8 cellular contexts compared by ENCODE assay signal in the genomic region with DNA sequence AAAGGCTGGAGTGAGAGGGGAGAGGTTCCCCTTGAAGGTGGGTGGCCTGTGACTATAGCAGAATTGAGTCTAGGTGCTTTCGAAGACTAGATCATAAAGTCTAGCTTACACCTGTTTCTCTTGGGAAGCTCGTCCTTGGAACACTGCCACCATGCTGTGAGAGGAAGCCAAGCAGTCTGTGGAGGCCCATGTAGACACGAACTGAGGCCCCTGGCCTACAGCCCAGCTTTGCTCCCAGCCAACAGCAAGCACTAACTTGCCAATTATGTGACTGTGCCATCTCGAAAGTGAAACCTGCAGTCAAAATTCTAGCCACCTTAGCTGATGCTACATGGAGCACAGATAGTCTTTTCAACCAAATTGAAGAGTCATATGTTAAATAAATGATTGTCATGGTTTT.
DNase-seq lines count a peak whose midpoint lies in the region; ATAC-seq and TF ChIP-seq lines count a peak whose summit lies in the region.
"Had no signal": no experiment of that assay in that cellular context is flagged by ENCODE, and none has a peak within 500 bp of the region (broad histone marks: within the 10 kb centered on the region; RNA-seq: fewer than 3 reads in every experiment).

No MANE protein-coding gene starts in this region.

- no peak overlapping the region for H2AFZ ChIP-seq in GM23338

- H3K27me3 Mint-ChIP-seq in GM23338 (ENCODE audit: insufficient read depth, low read depth, poor library complexity): no peaks in the 10 kb centered on the region
- H3K27me3 Mint-ChIP-seq: T-cell had no signal

- peak; percentile 29 for TF ChIP-seq CTCF in GM13977 (IDR thresholded peaks at IDR 0.05; ENCODE audit: extremely low read depth, insufficient read depth, missing control alignments)
- peak; percentile 44 to 67 for TF ChIP-seq CTCF in GM23338 (conservative IDR thresholded peaks at IDR 0.05; ENCODE audit: low read depth in 2 of 2)
- TF ChIP-seq CTCF in liver (IDR thresholded peaks at IDR 0.05; ENCODE audit: low read depth, low read length, missing input control): peak; percentile 50

- no peak overlapping the region for H3K4me3 Mint-ChIP-seq in GM23338
- H3K4me3 Mint-ChIP-seq: T-cell had no signal

- H3K79me2 ChIP-seq in GM23338 (replicated peaks; ENCODE audit: insufficient read depth): no peaks in the 10 kb centered on the region

- H3K27ac Mint-ChIP-seq in GM23338: no peak overlapping the region
- H3K27ac Mint-ChIP-seq: T-cell had no signal

- H3K4me1 Mint-ChIP-seq in GM23338: no peaks in the 10 kb centered on the region
- H3K4me1 Mint-ChIP-seq: T-cell had no signal

- in situ Hi-C loops in GM13977 (cut with MboI; ENCODE audit: low pct_unique_long_range_greater_than_20kb, low sequenced_read_pairs, unreplicated experiment): no loop called here

- H3K27ac ChIP-seq in GM23338 (ENCODE audit: low read depth) (no peak overlapping the region), liver (ENCODE audit: low read depth in 1 of 2, low read length in 2 of 2) (peak overlapping the region; percentile 17 to 19)

- H3K27me3 ChIP-seq in GM23338 (ENCODE audit: insufficient read depth) (no peaks in the 10 kb centered on the region), MG63 (no peaks in the 10 kb centered on the region), liver (ENCODE audit: control insufficient read depth in 4 of 4, insufficient read depth in 4 of 4, low read length in 3 of 4) (no peaks in the 10 kb centered on the region)

- ATAC-seq in GM23338: peak; percentile 71

- 17% methylated on average over 4 of the region's 4 CpGs for WGBS in liver

- no peak overlapping the region for H3K4me2 ChIP-seq in GM23338

- H3K9ac ChIP-seq in liver (ENCODE audit: low read depth in 1 of 2, low read length in 2 of 2): no peak overlapping the region

- H3K36me3 Mint-ChIP-seq in GM23338 (ENCODE audit: low read depth): no peaks in the 10 kb centered on the region; the same call in 1 of the 3 replicates
- H3K36me3 Mint-ChIP-seq: T-cell had no signal

- H3K9me3 ChIP-seq in MG63 (no peaks in the 10 kb centered on the region), liver (ENCODE audit: control insufficient read depth in 4 of 4, low read length in 3 of 4) (no peaks in the 10 kb centered on the region)

- no peaks in the 10 kb centered on the region for H3F3A ChIP-seq in GM23338 (replicated peaks; ENCODE audit: low read depth)

- peaks cover 13% of the 10 kb centered on the region; the same call in 1 of the 2 replicates for H3K9me2 ChIP-seq in GM23338 (ENCODE audit: insufficient read depth)

- no peaks in the 10 kb centered on the region for H4K20me1 ChIP-seq in GM23338 (replicated peaks; ENCODE audit: insufficient read depth)

- no peak for DNase-seq in GM13977 (ENCODE audit: low spot score)
- DNase-seq in GM23338 (ENCODE audit: low spot score): peak; percentile 56
- peak; percentile 89 for DNase-seq in MG63
- DNase-seq in astrocyte of the hippocampus (ENCODE audit: low read depth, low spot score): peak; percentile 66
- no peak for DNase-seq in NCI-H2107 (lab: John Stamatoyannopoulos, UW)
- no peak for DNase-seq in NCI-H146 (lab: John Stamatoyannopoulos, UW)
- DNase-seq: T-cell had no signal

- H3K4me1 ChIP-seq in GM23338 (ENCODE audit: insufficient read depth) (no peaks in the 10 kb centered on the region), liver (ENCODE audit: control insufficient read depth in 4 of 4, insufficient read depth in 4 of 4, low read length in 3 of 4) (peaks cover 4 to 22% (median 10%) of the 10 kb centered on the region in 4 donors)

- no peaks in the 10 kb centered on the region for H3K36me3 ChIP-seq in GM23338 (ENCODE audit: insufficient read depth)
- no peaks in the 10 kb centered on the region for H3K36me3 ChIP-seq in MG63
- H3K36me3 ChIP-seq in liver (ENCODE audit: control insufficient read depth in 4 of 4, insufficient read depth in 3 of 4, low read depth in 1 of 4, low read length in 3 of 4): no peaks in the 10 kb centered on the region

- H3K4me3 ChIP-seq in GM23338 (no peak overlapping the region), MG63 (no peak overlapping the region), liver (ENCODE audit: low read depth in 1 of 3, low read length in 3 of 3) (no peak overlapping the region)

- peak; percentile 73 to 77 for TF ChIP-seq RAD21 in liver (IDR thresholded peaks at IDR 0.05)

- no peaks in the 10 kb centered on the region; the same call in 1 of the 3 replicates for H3K9me3 Mint-ChIP-seq in GM23338
- H3K9me3 Mint-ChIP-seq: T-cell had no signal

TF ChIP-seq in GM23338, 12 proteins besides CTCF, POLR2A, EP300 and RAD21:
- TF ChIP-seq JUNB (IDR thresholded peaks at IDR 0.05; ENCODE audit: unreplicated experiment): no peak
- TF ChIP-seq, protein P1, sequence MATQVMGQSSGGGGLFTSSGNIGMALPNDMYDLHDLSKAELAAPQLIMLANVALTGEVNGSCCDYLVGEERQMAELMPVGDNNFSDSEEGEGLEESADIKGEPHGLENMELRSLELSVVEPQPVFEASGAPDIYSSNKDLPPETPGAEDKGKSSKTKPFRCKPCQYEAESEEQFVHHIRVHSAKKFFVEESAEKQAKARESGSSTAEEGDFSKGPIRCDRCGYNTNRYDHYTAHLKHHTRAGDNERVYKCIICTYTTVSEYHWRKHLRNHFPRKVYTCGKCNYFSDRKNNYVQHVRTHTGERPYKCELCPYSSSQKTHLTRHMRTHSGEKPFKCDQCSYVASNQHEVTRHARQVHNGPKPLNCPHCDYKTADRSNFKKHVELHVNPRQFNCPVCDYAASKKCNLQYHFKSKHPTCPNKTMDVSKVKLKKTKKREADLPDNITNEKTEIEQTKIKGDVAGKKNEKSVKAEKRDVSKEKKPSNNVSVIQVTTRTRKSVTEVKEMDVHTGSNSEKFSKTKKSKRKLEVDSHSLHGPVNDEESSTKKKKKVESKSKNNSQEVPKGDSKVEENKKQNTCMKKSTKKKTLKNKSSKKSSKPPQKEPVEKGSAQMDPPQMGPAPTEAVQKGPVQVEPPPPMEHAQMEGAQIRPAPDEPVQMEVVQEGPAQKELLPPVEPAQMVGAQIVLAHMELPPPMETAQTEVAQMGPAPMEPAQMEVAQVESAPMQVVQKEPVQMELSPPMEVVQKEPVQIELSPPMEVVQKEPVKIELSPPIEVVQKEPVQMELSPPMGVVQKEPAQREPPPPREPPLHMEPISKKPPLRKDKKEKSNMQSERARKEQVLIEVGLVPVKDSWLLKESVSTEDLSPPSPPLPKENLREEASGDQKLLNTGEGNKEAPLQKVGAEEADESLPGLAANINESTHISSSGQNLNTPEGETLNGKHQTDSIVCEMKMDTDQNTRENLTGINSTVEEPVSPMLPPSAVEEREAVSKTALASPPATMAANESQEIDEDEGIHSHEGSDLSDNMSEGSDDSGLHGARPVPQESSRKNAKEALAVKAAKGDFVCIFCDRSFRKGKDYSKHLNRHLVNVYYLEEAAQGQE (IDR thresholded peaks at IDR 0.05; ENCODE audit: unreplicated experiment): no peak

TF ChIP-seq in liver, 16 proteins besides CTCF, POLR2A, EP300 and RAD21 (continues in another document):
- TF ChIP-seq JUND (IDR thresholded peaks at IDR 0.05): peak in 1 of 2 donors; percentile 59
- TF ChIP-seq FOXA1 (IDR thresholded peaks at IDR 0.05): peak; percentile 68
- no peak for TF ChIP-seq TAF1 (conservative IDR thresholded peaks at IDR 0.05)
- TF ChIP-seq NR2F2 (IDR thresholded peaks at IDR 0.05): no peak
- TF ChIP-seq RXRA (IDR thresholded peaks at IDR 0.05): peak; percentile 7 to 59
- TF ChIP-seq, protein P1 (IDR thresholded peaks at IDR 0.05): peak; percentile 60
- TF ChIP-seq GABPA (IDR thresholded peaks at IDR 0.05 in 1 of 2, conservative IDR thresholded peaks at IDR 0.05 in 1 of 2): no peak
- peak; percentile 48 for TF ChIP-seq SP1 (IDR thresholded peaks at IDR 0.05)
- TF ChIP-seq HNF4A (conservative IDR thresholded peaks at IDR 0.05): peak; percentile 51 to 66
- no peak for TF ChIP-seq ATF3 (IDR thresholded peaks at IDR 0.05)
- TF ChIP-seq YY1 (IDR thresholded peaks at IDR 0.05): peak; percentile 73

Comparison
In these comparisons a context has a peak if more than half of its experiments do, and no peak if none do; other contexts are left out.
1. DNase-seq: peak in GM23338 (single experiment), MG63 (single experiment) and astrocyte of the hippocampus (single experiment); none in GM13977 (single experiment), NCI-H2107 (single experiment) and NCI-H146 (single experiment).
2. Peak in every context shown above with its lines, with median percentiles within 50 percentile points of each other: CTCF ChIP-seq.